In the genomic region with DNA sequence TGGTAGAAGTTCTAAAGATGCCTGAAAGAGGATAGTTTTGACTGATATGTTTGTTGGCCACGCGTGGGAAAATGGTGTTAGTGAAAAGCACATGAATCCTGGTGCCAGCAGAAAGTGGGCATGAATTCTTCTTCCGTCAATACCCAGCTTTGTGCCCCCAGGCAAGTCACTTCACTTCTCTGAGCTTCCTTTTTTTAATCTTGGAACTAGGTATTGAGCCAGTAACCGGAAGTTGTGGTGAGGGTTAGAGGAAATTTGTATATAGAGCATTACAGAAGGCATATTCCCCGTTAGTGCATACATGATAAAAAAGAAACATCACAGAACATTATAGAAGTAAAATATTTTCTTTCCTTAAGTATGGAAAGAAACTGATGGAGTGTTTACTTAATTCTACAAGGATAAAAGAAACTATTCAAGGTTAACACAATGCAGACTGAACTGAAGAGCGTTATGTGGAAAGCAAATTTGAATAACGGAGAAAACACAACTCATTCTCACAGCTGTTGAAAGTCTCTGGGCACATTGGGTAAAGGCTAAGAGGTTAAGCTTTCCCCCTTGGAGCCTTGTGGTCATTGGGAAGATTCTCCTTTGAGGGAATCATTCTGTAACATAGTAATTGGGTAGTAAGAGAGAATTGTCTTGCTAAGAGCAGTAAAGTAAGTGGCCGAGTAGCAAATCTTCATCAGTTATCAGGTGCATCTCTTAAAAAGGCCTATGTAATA, we compare ENCODE assay signal across 1 cellular context.
A peak's percentile ranks its signal among the peaks of the same experiment; 100 is the strongest.
TF ChIP-seq lines count a peak whose summit lies in the region.

No MANE protein-coding gene starts in this region.

TF ChIP-seq in GM12878, 131 proteins besides CTCF, POLR2A, EP300 and RAD21 (continued from another document):
- no peak for TF ChIP-seq USF1 (IDR thresholded peaks at IDR 0.05; ENCODE audit: borderline replicate concordance, extremely low read length, insufficient read depth, low read depth, low read length)
- TF ChIP-seq, protein P1, sequence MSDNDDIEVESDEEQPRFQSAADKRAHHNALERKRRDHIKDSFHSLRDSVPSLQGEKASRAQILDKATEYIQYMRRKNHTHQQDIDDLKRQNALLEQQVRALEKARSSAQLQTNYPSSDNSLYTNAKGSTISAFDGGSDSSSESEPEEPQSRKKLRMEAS (IDR thresholded peaks at IDR 0.05; ENCODE audit: low read depth, low read length) = no peak
- TF ChIP-seq, protein P2, sequence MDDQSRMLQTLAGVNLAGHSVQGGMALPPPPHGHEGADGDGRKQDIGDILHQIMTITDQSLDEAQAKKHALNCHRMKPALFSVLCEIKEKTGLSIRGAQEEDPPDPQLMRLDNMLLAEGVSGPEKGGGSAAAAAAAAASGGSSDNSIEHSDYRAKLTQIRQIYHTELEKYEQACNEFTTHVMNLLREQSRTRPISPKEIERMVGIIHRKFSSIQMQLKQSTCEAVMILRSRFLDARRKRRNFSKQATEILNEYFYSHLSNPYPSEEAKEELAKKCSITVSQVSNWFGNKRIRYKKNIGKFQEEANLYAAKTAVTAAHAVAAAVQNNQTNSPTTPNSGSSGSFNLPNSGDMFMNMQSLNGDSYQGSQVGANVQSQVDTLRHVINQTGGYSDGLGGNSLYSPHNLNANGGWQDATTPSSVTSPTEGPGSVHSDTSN (IDR thresholded peaks at IDR 0.05; ENCODE audit: insufficient replicate concordance, low read depth, low read length) = no peak
- TF ChIP-seq ASH2L (IDR thresholded peaks at IDR 0.05; ENCODE audit: borderline replicate concordance, low read depth) = no peak
- TF ChIP-seq CHD1 (IDR thresholded peaks at IDR 0.05; ENCODE audit: low read depth, low read length) = no peak
- TF ChIP-seq BACH1 (IDR thresholded peaks at IDR 0.05; ENCODE audit: borderline replicate concordance) = no peak
- TF ChIP-seq NFIC (IDR thresholded peaks at IDR 0.05; ENCODE audit: low read depth, low read length) = 0 out of 2 replicates have a peak, but pooled peaks have one; percentile 27
- no peak for TF ChIP-seq BCL3 (IDR thresholded peaks at IDR 0.05; ENCODE audit: borderline replicate concordance, insufficient read depth, low read depth, low read length, poor library complexity, severe bottlenecking)
- TF ChIP-seq IKZF1 (conservative IDR thresholded peaks at IDR 0.05) = peak; percentile 61; the same call in 1 of the 2 replicates
- TF ChIP-seq, protein P3, sequence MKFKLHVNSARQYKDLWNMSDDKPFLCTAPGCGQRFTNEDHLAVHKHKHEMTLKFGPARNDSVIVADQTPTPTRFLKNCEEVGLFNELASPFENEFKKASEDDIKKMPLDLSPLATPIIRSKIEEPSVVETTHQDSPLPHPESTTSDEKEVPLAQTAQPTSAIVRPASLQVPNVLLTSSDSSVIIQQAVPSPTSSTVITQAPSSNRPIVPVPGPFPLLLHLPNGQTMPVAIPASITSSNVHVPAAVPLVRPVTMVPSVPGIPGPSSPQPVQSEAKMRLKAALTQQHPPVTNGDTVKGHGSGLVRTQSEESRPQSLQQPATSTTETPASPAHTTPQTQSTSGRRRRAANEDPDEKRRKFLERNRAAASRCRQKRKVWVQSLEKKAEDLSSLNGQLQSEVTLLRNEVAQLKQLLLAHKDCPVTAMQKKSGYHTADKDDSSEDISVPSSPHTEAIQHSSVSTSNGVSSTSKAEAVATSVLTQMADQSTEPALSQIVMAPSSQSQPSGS (IDR thresholded peaks at IDR 0.05; ENCODE audit: low read length) = 0 out of 2 replicates have a peak, but pooled peaks have one; percentile 4
- TF ChIP-seq POLR2AphosphoS5 (IDR thresholded peaks at IDR 0.05; ENCODE audit: low read length) = no peak
- TF ChIP-seq IRF4 (IDR thresholded peaks at IDR 0.05; ENCODE audit: low read depth, low read length) = no peak
- TF ChIP-seq FOS (IDR thresholded peaks at IDR 0.05; ENCODE audit: borderline replicate concordance, extremely low read depth, insufficient read length) = no peak
- no peak for TF ChIP-seq CEBPZ (IDR thresholded peaks at IDR 0.05; ENCODE audit: low read depth, low read length)
- 0 out of 2 replicates have a peak, but pooled peaks have one; percentile 20 for TF ChIP-seq GABPA (IDR thresholded peaks at IDR 0.05; ENCODE audit: low read depth)
- TF ChIP-seq ZBED1 (IDR thresholded peaks at IDR 0.05; ENCODE audit: borderline replicate concordance) = no peak
- no peak for TF ChIP-seq ZNF24 (IDR thresholded peaks at IDR 0.05)
- no peak for TF ChIP-seq NR2C1 (IDR thresholded peaks at IDR 0.05)
- TF ChIP-seq STAT1 (conservative IDR thresholded peaks at IDR 0.05) = no peak
